ENCODE assay signal across 16 cellular contexts in the genomic region with DNA sequence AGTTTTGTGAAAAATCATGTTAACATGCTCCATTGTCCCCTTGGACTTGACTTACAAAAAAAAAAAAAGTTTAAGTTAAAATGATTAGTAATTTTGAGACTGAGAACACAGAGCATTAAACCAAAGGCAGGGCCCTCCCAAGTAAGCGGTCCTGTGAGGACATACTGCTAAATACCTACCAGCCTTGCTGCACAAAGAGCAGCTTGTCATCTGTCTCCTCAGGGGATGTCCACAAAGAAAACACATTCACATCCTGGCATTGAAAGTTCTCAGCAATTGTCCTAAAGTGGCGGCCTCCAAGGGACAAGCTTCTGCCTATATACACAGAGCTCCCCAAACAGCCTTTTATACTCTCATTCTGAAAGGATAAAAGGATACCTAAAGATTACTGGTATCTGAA.
A peak's percentile ranks its signal among the peaks of the same experiment; 100 is the strongest.
DNase-seq lines count a peak whose midpoint lies in the region; ATAC-seq and TF ChIP-seq lines count a peak whose summit lies in the region.
"Had no signal": no experiment of that assay in that cellular context is flagged by ENCODE, and none has a peak within 500 bp of the region (broad histone marks: within the 10 kb centered on the region; RNA-seq: fewer than 3 reads in every experiment).

No MANE protein-coding gene starts in this region.

- peak overlapping the region; percentile 58 for H3K4me2 ChIP-seq in neural progenitor cell

- peak overlapping the region; percentile 12 for H3K27ac Mint-ChIP-seq in neural progenitor cell
- H3K27ac Mint-ChIP-seq: B cell; CD4-positive, alpha-beta T cell had no signal

- H3K9me3 Mint-ChIP-seq in neural progenitor cell: peaks cover 6% of the 10 kb centered on the region

- H3K27me3 Mint-ChIP-seq in neural progenitor cell (ENCODE audit: insufficient read depth, low read depth): no peaks in the 10 kb centered on the region
- H3K27me3 Mint-ChIP-seq: B cell; CD4-positive, alpha-beta T cell had no signal

- no peaks in the 10 kb centered on the region for H3K36me3 ChIP-seq in neural progenitor cell
- H3K36me3 ChIP-seq: HAP-1 had no signal

- no peak overlapping the region for H3K27ac ChIP-seq in neural progenitor cell

- H4K20me1 ChIP-seq in neural progenitor cell (ENCODE audit: low read depth): no peaks in the 10 kb centered on the region

- no peaks in the 10 kb centered on the region for H3K27me3 ChIP-seq in neural progenitor cell

- in situ Hi-C loops in SK-MEL-5 (cut with HindIII; ENCODE audit: low pct_unique_long_range_greater_than_20kb, low sequenced_read_pairs): no loop called here

- H3K9ac ChIP-seq in neural progenitor cell: no peak overlapping the region

- DNase-seq in COLO829 (ENCODE audit: low spot score) (peak; percentile 18), SK-MEL-5 (ENCODE audit: low read depth, low spot score) (peak; percentile 79), neural progenitor cell (ENCODE audit: low spot score) (peak; percentile 78)
- DNase-seq: C1 segment of cervical spinal cord; CD4-positive, alpha-beta T cell; DMS153; DMS79 treated with DMSO at 0.1 percent for 48 hours; EL; GDM1 had no signal

- no peak overlapping the region for H3K4me3 ChIP-seq in neural progenitor cell
- H3K4me3 ChIP-seq: HAP-1 had no signal

- H3K79me2 ChIP-seq in neural progenitor cell (ENCODE audit: low read depth): no peaks in the 10 kb centered on the region

- no peaks in the 10 kb centered on the region for H3K9me3 ChIP-seq in neural progenitor cell (ENCODE audit: low read depth)
- H3K9me3 ChIP-seq: HAP-1 had no signal

- H3K4me1 ChIP-seq in neural progenitor cell: peaks cover 11% of the 10 kb centered on the region
- H3K4me1 ChIP-seq: HAP-1 had no signal

- no peaks in the 10 kb centered on the region for H3K36me3 Mint-ChIP-seq in neural progenitor cell

- no peak overlapping the region for H3K4me3 Mint-ChIP-seq in neural progenitor cell
- H3K4me3 Mint-ChIP-seq: B cell; CD4-positive, alpha-beta T cell had no signal

- peaks cover 11% of the 10 kb centered on the region for H3K4me1 Mint-ChIP-seq in neural progenitor cell
- H3K4me1 Mint-ChIP-seq: B cell had no signal

- H2AFZ ChIP-seq in neural progenitor cell (replicated peaks): no peak overlapping the region

- peak; percentile 62 for ATAC-seq in GM18511 (IDR thresholded peaks at IDR 0.05; ENCODE audit: unreplicated experiment)
- no peak for ATAC-seq in HG02571 (IDR thresholded peaks at IDR 0.05; ENCODE audit: unreplicated experiment)
- no peak for ATAC-seq in GM21737 (IDR thresholded peaks at IDR 0.05; ENCODE audit: unreplicated experiment)
- ATAC-seq in GM21367 (IDR thresholded peaks at IDR 0.05; ENCODE audit: unreplicated experiment): no peak
- ATAC-seq: HepG2 had no signal

- no peak for TF ChIP-seq CTCF in neural progenitor cell (IDR thresholded peaks at IDR 0.05)

- H3F3A ChIP-seq in neural progenitor cell (ENCODE audit: low read depth): no peaks in the 10 kb centered on the region

Comparison
In these comparisons a context has a peak if more than half of its experiments do, and no peak if none do; other contexts are left out.
1. DNase-seq: peak in every context shown above with its lines; median percentile 79 in SK-MEL-5; 78 in neural progenitor cell; 18 in COLO829.